In genomic region chr13:97521726-97522125, GRCh38 we compare ENCODE assay signal across 22 cellular contexts.
"Had no signal": no experiment of that assay in that cellular context is flagged by ENCODE, and none has a peak within 500 bp of the region (broad histone marks: within the 10 kb centered on the region; RNA-seq: fewer than 3 reads in every experiment).

No MANE protein-coding gene starts in this region.

- ATAC-seq: activated CD4-positive, alpha-beta T cell treated with anti-CD3 and anti-CD28 coated beads for 36 hours; activated T-helper 17 cell treated with anti-CD3 and anti-CD28 coated beads, Interleukin-2, amount 50 U/mL, for 72 hours; foreskin keratinocyte; left colon; natural killer cell treated with Interleukin-12 subunit alpha and Interleukin-12 subunit beta and Interleukin-15 and Interleukin-18, amount 100 ng/mL, for 72 hours had no signal

- DNase-seq: activated B cell treated with CpG ODN at 0.5 μM for 24 hours; activated CD4-positive, alpha-beta T cell treated with anti-CD3 and anti-CD28 coated beads for 36 hours; activated CD4-positive, alpha-beta T cell treated with anti-CD3 and anti-CD28 coated beads, Interleukin-2, amount 50 U/mL, for 4 hours; activated CD8-positive, alpha-beta memory T cell treated with anti-CD3 and anti-CD28 coated beads for 24 hours; activated CD8-positive, alpha-beta memory T cell treated with anti-CD3 and anti-CD28 coated beads, Interleukin-2, amount 50 U/mL, for 4 hours; activated T-cell treated with anti-CD3 and anti-CD28 coated beads, Interleukin-2, amount 50 U/mL, for 24 hours; effector memory CD4-positive, alpha-beta T cell; foreskin keratinocyte; left colon; ovary; stimulated activated CD4-positive, alpha-beta T cell treated with anti-CD3 and anti-CD28 coated beads, Interleukin-4, amount 100 ng/mL, for 4 hours; substantia nigra; tibial artery had no signal

- H3K27ac ChIP-seq: breast epithelium, foreskin keratinocyte, neutrophil, ovary, prostate gland, tibial artery had no signal

- H3K27me3 Mint-ChIP-seq: activated naive CD8-positive, alpha-beta T cell had no signal

- H3K27ac Mint-ChIP-seq: activated B cell treated with CpG ODN at 0.5 μM for 24 hours; activated CD4-positive, alpha-beta T cell treated with anti-CD3 and anti-CD28 coated beads for 36 hours; activated naive CD8-positive, alpha-beta T cell; activated T-cell treated with anti-CD3 and anti-CD28 coated beads, Interleukin-2, amount 50 U/mL, for 24 hours; activated T-helper 17 cell treated with anti-CD3 and anti-CD28 coated beads, Interleukin-2, amount 50 U/mL, for 72 hours; memory B cell; natural killer cell treated with Interleukin-12 subunit alpha and Interleukin-12 subunit beta and Interleukin-15 and Interleukin-18, amount 100 ng/mL, for 72 hours; stimulated activated naive CD8-positive, alpha-beta T cell treated with anti-CD3 and anti-CD28 coated beads, Interleukin-15, Interleukin-2, amounts not matched to agents 100 ng/mL and 50 ng/mL, for 24 hours had no signal

- H3K4me1 ChIP-seq: breast epithelium, foreskin keratinocyte, prostate gland, tibial artery had no signal

- H3K9me3 Mint-ChIP-seq: activated B cell treated with CpG ODN at 0.5 μM for 24 hours; activated T-helper 17 cell treated with anti-CD3 and anti-CD28 coated beads, Interleukin-2, amount 50 U/mL, for 72 hours; central memory CD8-positive, alpha-beta T cell; natural killer cell treated with Interleukin-12 subunit alpha and Interleukin-12 subunit beta and Interleukin-15 and Interleukin-18, amount 100 ng/mL, for 72 hours; stimulated activated naive CD8-positive, alpha-beta T cell treated with anti-CD3 and anti-CD28 coated beads, Interleukin-15, Interleukin-2, amounts not matched to agents 100 ng/mL and 50 ng/mL, for 24 hours had no signal

- H3K4me1 Mint-ChIP-seq: activated B cell treated with CpG ODN at 0.5 μM for 24 hours; activated CD4-positive, alpha-beta T cell treated with anti-CD3 and anti-CD28 coated beads for 36 hours; activated T-helper 17 cell treated with anti-CD3 and anti-CD28 coated beads, Interleukin-2, amount 50 U/mL, for 72 hours; central memory CD8-positive, alpha-beta T cell; memory B cell had no signal

- H3K4me3 Mint-ChIP-seq: activated B cell treated with CpG ODN at 0.5 μM for 24 hours; activated CD4-positive, alpha-beta T cell treated with anti-CD3 and anti-CD28 coated beads for 36 hours; activated naive CD8-positive, alpha-beta T cell; activated T-cell treated with anti-CD3 and anti-CD28 coated beads, Interleukin-2, amount 50 U/mL, for 24 hours; activated T-helper 17 cell treated with anti-CD3 and anti-CD28 coated beads, Interleukin-2, amount 50 U/mL, for 72 hours; central memory CD8-positive, alpha-beta T cell; memory B cell; natural killer cell treated with Interleukin-12 subunit alpha and Interleukin-12 subunit beta and Interleukin-15 and Interleukin-18, amount 100 ng/mL, for 72 hours; stimulated activated naive CD8-positive, alpha-beta T cell treated with anti-CD3 and anti-CD28 coated beads, Interleukin-15, Interleukin-2, amounts not matched to agents 100 ng/mL and 50 ng/mL, for 24 hours had no signal

- H3K36me3 Mint-ChIP-seq: memory B cell; natural killer cell treated with Interleukin-12 subunit alpha and Interleukin-12 subunit beta and Interleukin-15 and Interleukin-18, amount 100 ng/mL, for 72 hours had no signal

- H3K27me3 ChIP-seq: breast epithelium, foreskin keratinocyte, neutrophil, ovary, tibial artery had no signal

- H3K36me3 ChIP-seq: breast epithelium, neutrophil, ovary, prostate gland, tibial artery had no signal

- H3K4me3 ChIP-seq: breast epithelium, ovary, prostate gland, tibial artery had no signal

- H3K9me3 ChIP-seq: breast epithelium, neutrophil, ovary, prostate gland, tibial artery had no signal
